Comparison of ENCODE assay signal across 1 cellular context in the genomic region with DNA sequence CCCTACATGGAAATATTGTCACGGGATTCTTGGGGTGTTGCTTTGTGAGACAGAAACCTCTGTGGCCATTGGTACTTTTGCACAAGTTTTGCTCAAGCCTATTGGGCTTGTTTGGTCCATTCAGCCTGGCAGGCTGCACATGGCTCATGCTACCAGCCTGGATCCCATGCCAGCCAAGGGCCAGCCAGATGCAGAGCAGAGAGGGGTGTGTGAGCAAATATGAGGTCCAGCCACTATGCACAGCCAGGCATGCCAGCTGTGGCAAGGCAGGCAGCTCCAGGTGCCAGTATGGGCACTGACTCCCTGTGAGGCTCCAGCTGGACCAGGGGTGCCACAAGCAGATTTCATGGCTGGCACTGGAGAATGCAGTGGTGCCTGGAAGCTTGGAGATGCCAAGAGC.
TF ChIP-seq lines count a peak whose summit lies in the region.

No MANE protein-coding gene starts in this region.

TF ChIP-seq in SK-N-SH, 30 proteins besides CTCF, POLR2A, EP300 and RAD21:
- no peak for TF ChIP-seq FOXJ3 (CRISPR knock-in tag; IDR thresholded peaks at IDR 0.05)
